1 cellular context compared by ENCODE assay signal in the genomic region with DNA sequence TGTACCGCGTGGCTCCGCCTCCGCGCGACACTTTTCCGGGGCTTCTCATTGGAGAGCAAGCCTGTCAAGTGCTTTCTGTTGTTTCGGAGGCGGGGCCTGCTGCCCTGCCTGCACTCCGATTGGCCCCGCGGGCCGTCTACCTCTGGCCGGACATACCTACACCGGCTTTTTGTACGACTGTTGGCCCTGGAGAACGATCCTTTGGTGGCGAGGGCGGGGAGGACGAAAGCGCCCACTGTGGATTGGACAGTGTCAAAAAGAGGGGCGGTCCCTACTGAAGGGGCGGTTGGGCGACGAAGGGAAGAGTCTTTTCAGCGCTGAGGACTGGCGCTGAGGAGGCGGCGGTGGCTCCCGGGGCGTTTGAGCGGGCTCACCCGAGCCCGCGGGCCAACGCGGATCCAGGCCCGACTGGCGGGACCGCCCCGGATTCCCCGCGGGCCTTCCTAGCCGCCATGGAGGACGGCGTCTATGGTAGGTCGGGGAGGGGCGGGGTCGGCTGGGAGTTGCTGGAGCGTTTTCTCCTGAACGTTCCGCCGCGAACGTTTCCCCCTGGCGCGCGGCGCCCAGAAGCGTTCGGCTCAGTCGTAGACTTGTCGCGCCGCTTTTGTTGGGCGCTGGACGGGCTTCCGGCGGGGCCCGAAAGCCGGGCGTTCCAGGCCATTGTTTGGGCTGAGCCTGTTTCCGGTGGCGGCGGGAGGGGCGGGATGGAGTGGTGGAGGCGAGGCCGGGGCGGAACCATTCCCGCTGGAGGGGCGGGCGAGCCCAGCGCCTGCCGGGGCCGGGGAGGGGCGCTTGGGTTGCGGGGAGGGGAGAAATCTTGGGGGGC.
TF ChIP-seq lines count a peak whose summit lies in the region.

A gene with protein sequence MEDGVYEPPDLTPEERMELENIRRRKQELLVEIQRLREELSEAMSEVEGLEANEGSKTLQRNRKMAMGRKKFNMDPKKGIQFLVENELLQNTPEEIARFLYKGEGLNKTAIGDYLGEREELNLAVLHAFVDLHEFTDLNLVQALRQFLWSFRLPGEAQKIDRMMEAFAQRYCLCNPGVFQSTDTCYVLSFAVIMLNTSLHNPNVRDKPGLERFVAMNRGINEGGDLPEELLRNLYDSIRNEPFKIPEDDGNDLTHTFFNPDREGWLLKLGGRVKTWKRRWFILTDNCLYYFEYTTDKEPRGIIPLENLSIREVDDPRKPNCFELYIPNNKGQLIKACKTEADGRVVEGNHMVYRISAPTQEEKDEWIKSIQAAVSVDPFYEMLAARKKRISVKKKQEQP (plus strand): TSS at position 314 of the 826 bp plus-strand sequence. CDS start 139 bp downstream, at position 453.

TF ChIP-seq in HepG2, 621 proteins besides CTCF, POLR2A, EP300 and RAD21 (continued from another document and continues in another):
- TF ChIP-seq, protein P1, sequence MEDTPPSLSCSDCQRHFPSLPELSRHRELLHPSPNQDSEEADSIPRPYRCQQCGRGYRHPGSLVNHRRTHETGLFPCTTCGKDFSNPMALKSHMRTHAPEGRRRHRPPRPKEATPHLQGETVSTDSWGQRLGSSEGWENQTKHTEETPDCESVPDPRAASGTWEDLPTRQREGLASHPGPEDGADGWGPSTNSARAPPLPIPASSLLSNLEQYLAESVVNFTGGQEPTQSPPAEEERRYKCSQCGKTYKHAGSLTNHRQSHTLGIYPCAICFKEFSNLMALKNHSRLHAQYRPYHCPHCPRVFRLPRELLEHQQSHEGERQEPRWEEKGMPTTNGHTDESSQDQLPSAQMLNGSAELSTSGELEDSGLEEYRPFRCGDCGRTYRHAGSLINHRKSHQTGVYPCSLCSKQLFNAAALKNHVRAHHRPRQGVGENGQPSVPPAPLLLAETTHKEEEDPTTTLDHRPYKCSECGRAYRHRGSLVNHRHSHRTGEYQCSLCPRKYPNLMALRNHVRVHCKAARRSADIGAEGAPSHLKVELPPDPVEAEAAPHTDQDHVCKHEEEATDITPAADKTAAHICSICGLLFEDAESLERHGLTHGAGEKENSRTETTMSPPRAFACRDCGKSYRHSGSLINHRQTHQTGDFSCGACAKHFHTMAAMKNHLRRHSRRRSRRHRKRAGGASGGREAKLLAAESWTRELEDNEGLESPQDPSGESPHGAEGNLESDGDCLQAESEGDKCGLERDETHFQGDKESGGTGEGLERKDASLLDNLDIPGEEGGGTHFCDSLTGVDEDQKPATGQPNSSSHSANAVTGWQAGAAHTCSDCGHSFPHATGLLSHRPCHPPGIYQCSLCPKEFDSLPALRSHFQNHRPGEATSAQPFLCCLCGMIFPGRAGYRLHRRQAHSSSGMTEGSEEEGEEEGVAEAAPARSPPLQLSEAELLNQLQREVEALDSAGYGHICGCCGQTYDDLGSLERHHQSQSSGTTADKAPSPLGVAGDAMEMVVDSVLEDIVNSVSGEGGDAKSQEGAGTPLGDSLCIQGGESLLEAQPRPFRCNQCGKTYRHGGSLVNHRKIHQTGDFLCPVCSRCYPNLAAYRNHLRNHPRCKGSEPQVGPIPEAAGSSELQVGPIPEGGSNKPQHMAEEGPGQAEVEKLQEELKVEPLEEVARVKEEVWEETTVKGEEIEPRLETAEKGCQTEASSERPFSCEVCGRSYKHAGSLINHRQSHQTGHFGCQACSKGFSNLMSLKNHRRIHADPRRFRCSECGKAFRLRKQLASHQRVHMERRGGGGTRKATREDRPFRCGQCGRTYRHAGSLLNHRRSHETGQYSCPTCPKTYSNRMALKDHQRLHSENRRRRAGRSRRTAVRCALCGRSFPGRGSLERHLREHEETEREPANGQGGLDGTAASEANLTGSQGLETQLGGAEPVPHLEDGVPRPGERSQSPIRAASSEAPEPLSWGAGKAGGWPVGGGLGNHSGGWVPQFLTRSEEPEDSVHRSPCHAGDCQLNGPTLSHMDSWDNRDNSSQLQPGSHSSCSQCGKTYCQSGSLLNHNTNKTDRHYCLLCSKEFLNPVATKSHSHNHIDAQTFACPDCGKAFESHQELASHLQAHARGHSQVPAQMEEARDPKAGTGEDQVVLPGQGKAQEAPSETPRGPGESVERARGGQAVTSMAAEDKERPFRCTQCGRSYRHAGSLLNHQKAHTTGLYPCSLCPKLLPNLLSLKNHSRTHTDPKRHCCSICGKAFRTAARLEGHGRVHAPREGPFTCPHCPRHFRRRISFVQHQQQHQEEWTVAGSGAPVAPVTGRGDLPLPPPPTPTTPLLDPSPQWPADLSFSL (CRISPR knock-in tag; IDR thresholded peaks at IDR 0.05) = no peak
- TF ChIP-seq CCDC6 (CRISPR knock-in tag; IDR thresholded peaks at IDR 0.05) = no peak
- TF ChIP-seq ZNF570 (CRISPR knock-in tag; IDR thresholded peaks at IDR 0.05; ENCODE audit: borderline replicate concordance) = no peak
- TF ChIP-seq, protein P2, sequence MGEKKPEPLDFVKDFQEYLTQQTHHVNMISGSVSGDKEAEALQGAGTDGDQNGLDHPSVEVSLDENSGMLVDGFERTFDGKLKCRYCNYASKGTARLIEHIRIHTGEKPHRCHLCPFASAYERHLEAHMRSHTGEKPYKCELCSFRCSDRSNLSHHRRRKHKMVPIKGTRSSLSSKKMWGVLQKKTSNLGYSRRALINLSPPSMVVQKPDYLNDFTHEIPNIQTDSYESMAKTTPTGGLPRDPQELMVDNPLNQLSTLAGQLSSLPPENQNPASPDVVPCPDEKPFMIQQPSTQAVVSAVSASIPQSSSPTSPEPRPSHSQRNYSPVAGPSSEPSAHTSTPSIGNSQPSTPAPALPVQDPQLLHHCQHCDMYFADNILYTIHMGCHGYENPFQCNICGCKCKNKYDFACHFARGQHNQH (CRISPR knock-in tag; IDR thresholded peaks at IDR 0.05) = no peak
- no peak for TF ChIP-seq HNRNPH1 (optimal IDR thresholded peaks at IDR 0.05; ENCODE audit: low read depth, low read length)
- TF ChIP-seq ZNF629 (CRISPR knock-in tag; conservative IDR thresholded peaks at IDR 0.05) = no peak
- TF ChIP-seq, protein P3, sequence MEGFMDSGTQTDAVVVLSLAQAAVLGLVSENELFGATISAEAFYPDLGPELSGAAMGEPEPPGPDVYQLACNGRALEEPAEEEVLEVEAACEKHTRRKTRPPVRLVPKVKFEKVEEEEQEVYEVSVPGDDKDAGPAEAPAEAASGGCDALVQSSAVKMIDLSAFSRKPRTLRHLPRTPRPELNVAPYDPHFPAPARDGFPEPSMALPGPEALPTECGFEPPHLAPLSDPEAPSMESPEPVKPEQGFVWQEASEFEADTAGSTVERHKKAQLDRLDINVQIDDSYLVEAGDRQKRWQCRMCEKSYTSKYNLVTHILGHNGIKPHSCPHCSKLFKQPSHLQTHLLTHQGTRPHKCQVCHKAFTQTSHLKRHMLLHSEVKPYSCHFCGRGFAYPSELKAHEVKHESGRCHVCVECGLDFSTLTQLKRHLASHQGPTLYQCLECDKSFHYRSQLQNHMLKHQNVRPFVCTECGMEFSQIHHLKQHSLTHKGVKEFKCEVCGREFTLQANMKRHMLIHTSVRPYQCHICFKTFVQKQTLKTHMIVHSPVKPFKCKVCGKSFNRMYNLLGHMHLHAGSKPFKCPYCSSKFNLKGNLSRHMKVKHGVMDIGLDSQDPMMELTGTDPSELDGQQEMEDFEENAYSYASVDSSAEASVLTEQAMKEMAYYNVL (CRISPR knock-in tag; IDR thresholded peaks at IDR 0.05; ENCODE audit: borderline replicate concordance) = no peak
- TF ChIP-seq ZNF160 (CRISPR knock-in tag; IDR thresholded peaks at IDR 0.05) = no peak
- TF ChIP-seq SIN3A (IDR thresholded peaks at IDR 0.05; ENCODE audit: borderline replicate concordance, low read depth, low read length) = no peak; the same call in 1 of the 2 replicates
- TF ChIP-seq ZNF264 (CRISPR knock-in tag; IDR thresholded peaks at IDR 0.05) = 0 out of 2 replicates have a peak, but pooled peaks have one; percentile 42
- no peak for TF ChIP-seq FOSL1 (CRISPR knock-in tag; IDR thresholded peaks at IDR 0.05; ENCODE audit: borderline replicate concordance)
- 0 out of 2 replicates have a peak, but pooled peaks have one; percentile 83 for TF ChIP-seq ZBTB42 (CRISPR knock-in tag; IDR thresholded peaks at IDR 0.05)
- peak; percentile 90 for TF ChIP-seq PRDM15 (CRISPR knock-in tag; IDR thresholded peaks at IDR 0.05)
- 0 out of 2 replicates have a peak, but pooled peaks have one; percentile 5 for TF ChIP-seq BCL6 (CRISPR knock-in tag; IDR thresholded peaks at IDR 0.05)
- TF ChIP-seq CENPX (CRISPR knock-in tag; IDR thresholded peaks at IDR 0.05) = no peak
- TF ChIP-seq, protein P4, sequence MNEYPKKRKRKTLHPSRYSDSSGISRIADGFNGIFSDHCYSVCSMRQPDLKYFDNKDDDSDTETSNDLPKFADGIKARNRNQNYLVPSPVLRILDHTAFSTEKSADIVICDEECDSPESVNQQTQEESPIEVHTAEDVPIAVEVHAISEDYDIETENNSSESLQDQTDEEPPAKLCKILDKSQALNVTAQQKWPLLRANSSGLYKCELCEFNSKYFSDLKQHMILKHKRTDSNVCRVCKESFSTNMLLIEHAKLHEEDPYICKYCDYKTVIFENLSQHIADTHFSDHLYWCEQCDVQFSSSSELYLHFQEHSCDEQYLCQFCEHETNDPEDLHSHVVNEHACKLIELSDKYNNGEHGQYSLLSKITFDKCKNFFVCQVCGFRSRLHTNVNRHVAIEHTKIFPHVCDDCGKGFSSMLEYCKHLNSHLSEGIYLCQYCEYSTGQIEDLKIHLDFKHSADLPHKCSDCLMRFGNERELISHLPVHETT (CRISPR knock-in tag; conservative IDR thresholded peaks at IDR 0.05) = 0 out of 2 replicates have a peak, but pooled peaks have one; percentile 57
- no peak for TF ChIP-seq ZFAT (CRISPR knock-in tag; conservative IDR thresholded peaks at IDR 0.05)
- TF ChIP-seq LCORL (IDR thresholded peaks at IDR 0.05) = no peak
- TF ChIP-seq LCORL (CRISPR knock-in tag; IDR thresholded peaks at IDR 0.05) = peak; percentile 77
- TF ChIP-seq IKZF4 (CRISPR knock-in tag; IDR thresholded peaks at IDR 0.05; ENCODE audit: borderline replicate concordance, low read depth, not compliant biosample characterization) = no peak
- TF ChIP-seq, protein P5, sequence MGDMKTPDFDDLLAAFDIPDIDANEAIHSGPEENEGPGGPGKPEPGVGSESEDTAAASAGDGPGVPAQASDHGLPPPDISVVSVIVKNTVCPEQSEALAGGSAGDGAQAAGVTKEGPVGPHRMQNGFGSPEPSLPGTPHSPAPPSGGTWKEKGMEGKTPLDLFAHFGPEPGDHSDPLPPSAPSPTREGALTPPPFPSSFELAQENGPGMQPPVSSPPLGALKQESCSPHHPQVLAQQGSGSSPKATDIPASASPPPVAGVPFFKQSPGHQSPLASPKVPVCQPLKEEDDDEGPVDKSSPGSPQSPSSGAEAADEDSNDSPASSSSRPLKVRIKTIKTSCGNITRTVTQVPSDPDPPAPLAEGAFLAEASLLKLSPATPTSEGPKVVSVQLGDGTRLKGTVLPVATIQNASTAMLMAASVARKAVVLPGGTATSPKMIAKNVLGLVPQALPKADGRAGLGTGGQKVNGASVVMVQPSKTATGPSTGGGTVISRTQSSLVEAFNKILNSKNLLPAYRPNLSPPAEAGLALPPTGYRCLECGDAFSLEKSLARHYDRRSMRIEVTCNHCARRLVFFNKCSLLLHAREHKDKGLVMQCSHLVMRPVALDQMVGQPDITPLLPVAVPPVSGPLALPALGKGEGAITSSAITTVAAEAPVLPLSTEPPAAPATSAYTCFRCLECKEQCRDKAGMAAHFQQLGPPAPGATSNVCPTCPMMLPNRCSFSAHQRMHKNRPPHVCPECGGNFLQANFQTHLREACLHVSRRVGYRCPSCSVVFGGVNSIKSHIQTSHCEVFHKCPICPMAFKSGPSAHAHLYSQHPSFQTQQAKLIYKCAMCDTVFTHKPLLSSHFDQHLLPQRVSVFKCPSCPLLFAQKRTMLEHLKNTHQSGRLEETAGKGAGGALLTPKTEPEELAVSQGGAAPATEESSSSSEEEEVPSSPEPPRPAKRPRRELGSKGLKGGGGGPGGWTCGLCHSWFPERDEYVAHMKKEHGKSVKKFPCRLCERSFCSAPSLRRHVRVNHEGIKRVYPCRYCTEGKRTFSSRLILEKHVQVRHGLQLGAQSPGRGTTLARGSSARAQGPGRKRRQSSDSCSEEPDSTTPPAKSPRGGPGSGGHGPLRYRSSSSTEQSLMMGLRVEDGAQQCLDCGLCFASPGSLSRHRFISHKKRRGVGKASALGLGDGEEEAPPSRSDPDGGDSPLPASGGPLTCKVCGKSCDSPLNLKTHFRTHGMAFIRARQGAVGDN (CRISPR knock-in tag; IDR thresholded peaks at IDR 0.05) = peak; percentile 76
- peak; percentile 66 for TF ChIP-seq ZNF547 (CRISPR knock-in tag; IDR thresholded peaks at IDR 0.05)
- no peak for TF ChIP-seq ZFP62 (CRISPR knock-in tag; IDR thresholded peaks at IDR 0.05)
- TF ChIP-seq ZKSCAN8 (CRISPR knock-in tag; IDR thresholded peaks at IDR 0.05; ENCODE audit: borderline replicate concordance) = no peak
- peak; percentile 79; the same call in 1 of the 2 replicates for TF ChIP-seq ZBTB20 (CRISPR knock-in tag; IDR thresholded peaks at IDR 0.05; ENCODE audit: borderline replicate concordance, low read depth)
- TF ChIP-seq ZNF296 (CRISPR knock-in tag; conservative IDR thresholded peaks at IDR 0.05) = no peak
- no peak for TF ChIP-seq ATRX (CRISPR knock-in tag; IDR thresholded peaks at IDR 0.05; ENCODE audit: borderline replicate concordance)
- TF ChIP-seq ARID2 (CRISPR knock-in tag; IDR thresholded peaks at IDR 0.05; ENCODE audit: borderline replicate concordance) = no peak
- TF ChIP-seq PHB2 (IDR thresholded peaks at IDR 0.05; ENCODE audit: partially characterized antibody) = no peak
- TF ChIP-seq, protein P6, sequence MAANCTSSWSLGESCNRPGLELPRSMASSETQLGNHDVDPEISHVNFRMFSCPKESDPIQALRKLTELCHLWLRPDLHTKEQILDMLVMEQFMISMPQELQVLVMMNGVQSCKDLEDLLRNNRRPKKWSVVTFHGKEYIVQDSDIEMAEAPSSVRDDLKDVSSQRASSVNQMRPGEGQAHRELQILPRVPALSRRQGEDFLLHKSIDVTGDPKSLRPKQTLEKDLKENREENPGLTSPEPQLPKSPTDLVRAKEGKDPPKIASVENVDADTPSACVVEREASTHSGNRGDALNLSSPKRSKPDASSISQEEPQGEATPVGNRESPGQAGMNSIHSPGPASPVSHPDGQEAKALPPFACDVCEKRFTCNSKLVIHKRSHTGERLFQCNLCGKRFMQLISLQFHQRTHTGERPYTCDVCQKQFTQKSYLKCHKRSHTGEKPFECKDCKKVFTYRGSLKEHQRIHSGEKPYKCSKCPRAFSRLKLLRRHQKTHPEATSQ (CRISPR knock-in tag; IDR thresholded peaks at IDR 0.05; ENCODE audit: borderline replicate concordance) = no peak
